2 cellular contexts compared by ENCODE assay signal in genomic region chr19:55441319-55441691, GRCh38.
TF ChIP-seq lines count a peak whose summit lies in the region.

No MANE protein-coding gene starts in this region.

TF ChIP-seq in HCT116, 20 proteins besides CTCF, POLR2A, EP300 and RAD21 (continued from another document):
- TF ChIP-seq, protein P1, sequence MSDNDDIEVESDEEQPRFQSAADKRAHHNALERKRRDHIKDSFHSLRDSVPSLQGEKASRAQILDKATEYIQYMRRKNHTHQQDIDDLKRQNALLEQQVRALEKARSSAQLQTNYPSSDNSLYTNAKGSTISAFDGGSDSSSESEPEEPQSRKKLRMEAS (IDR thresholded peaks at IDR 0.05) = no peak
- no peak for TF ChIP-seq ELF1 (IDR thresholded peaks at IDR 0.05; ENCODE audit: borderline replicate concordance, low read depth)
- no peak for TF ChIP-seq SP1 (IDR thresholded peaks at IDR 0.05; ENCODE audit: low read depth)
- TF ChIP-seq SIN3A (IDR thresholded peaks at IDR 0.05; ENCODE audit: low read depth) = no peak
- no peak for TF ChIP-seq EGR1 (IDR thresholded peaks at IDR 0.05; ENCODE audit: low read depth)
- no peak for TF ChIP-seq CEBPB (IDR thresholded peaks at IDR 0.05; ENCODE audit: low read depth)
- TF ChIP-seq, protein P2, sequence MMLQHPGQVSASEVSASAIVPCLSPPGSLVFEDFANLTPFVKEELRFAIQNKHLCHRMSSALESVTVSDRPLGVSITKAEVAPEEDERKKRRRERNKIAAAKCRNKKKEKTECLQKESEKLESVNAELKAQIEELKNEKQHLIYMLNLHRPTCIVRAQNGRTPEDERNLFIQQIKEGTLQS (IDR thresholded peaks at IDR 0.05) = no peak
- no peak for TF ChIP-seq CBX3 (IDR thresholded peaks at IDR 0.05; ENCODE audit: low read depth)
- TF ChIP-seq POLR2AphosphoS5 (IDR thresholded peaks at IDR 0.05; ENCODE audit: low read depth, low read length) = no peak
- TF ChIP-seq FOSL1 (IDR thresholded peaks at IDR 0.05; ENCODE audit: low read depth) = no peak

TF ChIP-seq in WTC11, 78 proteins besides CTCF, POLR2A, EP300 and RAD21 (continued from another document):
- TF ChIP-seq, protein P3, sequence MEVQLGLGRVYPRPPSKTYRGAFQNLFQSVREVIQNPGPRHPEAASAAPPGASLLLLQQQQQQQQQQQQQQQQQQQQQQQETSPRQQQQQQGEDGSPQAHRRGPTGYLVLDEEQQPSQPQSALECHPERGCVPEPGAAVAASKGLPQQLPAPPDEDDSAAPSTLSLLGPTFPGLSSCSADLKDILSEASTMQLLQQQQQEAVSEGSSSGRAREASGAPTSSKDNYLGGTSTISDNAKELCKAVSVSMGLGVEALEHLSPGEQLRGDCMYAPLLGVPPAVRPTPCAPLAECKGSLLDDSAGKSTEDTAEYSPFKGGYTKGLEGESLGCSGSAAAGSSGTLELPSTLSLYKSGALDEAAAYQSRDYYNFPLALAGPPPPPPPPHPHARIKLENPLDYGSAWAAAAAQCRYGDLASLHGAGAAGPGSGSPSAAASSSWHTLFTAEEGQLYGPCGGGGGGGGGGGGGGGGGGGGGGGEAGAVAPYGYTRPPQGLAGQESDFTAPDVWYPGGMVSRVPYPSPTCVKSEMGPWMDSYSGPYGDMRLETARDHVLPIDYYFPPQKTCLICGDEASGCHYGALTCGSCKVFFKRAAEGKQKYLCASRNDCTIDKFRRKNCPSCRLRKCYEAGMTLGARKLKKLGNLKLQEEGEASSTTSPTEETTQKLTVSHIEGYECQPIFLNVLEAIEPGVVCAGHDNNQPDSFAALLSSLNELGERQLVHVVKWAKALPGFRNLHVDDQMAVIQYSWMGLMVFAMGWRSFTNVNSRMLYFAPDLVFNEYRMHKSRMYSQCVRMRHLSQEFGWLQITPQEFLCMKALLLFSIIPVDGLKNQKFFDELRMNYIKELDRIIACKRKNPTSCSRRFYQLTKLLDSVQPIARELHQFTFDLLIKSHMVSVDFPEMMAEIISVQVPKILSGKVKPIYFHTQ (CRISPR knock-in tag; IDR thresholded peaks at IDR 0.05) = no peak
- TF ChIP-seq RORB (CRISPR knock-in tag; IDR thresholded peaks at IDR 0.05) = no peak
- no peak for TF ChIP-seq FOXK1 (CRISPR knock-in tag; IDR thresholded peaks at IDR 0.05)
- no peak for TF ChIP-seq SOX15 (CRISPR knock-in tag; IDR thresholded peaks at IDR 0.05)
- TF ChIP-seq, protein P4, sequence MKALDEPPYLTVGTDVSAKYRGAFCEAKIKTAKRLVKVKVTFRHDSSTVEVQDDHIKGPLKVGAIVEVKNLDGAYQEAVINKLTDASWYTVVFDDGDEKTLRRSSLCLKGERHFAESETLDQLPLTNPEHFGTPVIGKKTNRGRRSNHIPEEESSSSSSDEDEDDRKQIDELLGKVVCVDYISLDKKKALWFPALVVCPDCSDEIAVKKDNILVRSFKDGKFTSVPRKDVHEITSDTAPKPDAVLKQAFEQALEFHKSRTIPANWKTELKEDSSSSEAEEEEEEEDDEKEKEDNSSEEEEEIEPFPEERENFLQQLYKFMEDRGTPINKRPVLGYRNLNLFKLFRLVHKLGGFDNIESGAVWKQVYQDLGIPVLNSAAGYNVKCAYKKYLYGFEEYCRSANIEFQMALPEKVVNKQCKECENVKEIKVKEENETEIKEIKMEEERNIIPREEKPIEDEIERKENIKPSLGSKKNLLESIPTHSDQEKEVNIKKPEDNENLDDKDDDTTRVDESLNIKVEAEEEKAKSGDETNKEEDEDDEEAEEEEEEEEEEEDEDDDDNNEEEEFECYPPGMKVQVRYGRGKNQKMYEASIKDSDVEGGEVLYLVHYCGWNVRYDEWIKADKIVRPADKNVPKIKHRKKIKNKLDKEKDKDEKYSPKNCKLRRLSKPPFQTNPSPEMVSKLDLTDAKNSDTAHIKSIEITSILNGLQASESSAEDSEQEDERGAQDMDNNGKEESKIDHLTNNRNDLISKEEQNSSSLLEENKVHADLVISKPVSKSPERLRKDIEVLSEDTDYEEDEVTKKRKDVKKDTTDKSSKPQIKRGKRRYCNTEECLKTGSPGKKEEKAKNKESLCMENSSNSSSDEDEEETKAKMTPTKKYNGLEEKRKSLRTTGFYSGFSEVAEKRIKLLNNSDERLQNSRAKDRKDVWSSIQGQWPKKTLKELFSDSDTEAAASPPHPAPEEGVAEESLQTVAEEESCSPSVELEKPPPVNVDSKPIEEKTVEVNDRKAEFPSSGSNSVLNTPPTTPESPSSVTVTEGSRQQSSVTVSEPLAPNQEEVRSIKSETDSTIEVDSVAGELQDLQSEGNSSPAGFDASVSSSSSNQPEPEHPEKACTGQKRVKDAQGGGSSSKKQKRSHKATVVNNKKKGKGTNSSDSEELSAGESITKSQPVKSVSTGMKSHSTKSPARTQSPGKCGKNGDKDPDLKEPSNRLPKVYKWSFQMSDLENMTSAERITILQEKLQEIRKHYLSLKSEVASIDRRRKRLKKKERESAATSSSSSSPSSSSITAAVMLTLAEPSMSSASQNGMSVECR (CRISPR knock-in tag; IDR thresholded peaks at IDR 0.05; ENCODE audit: borderline replicate concordance) = no peak
- no peak for TF ChIP-seq JUN (CRISPR knock-in tag; IDR thresholded peaks at IDR 0.05)
- no peak for TF ChIP-seq ZNF671 (CRISPR knock-in tag; IDR thresholded peaks at IDR 0.05)
- TF ChIP-seq SMAD3 (CRISPR knock-in tag; IDR thresholded peaks at IDR 0.05; ENCODE audit: borderline replicate concordance) = no peak
- TF ChIP-seq ZNF423 (CRISPR knock-in tag; IDR thresholded peaks at IDR 0.05) = no peak
- TF ChIP-seq ETV6 (CRISPR knock-in tag; IDR thresholded peaks at IDR 0.05) = no peak
- TF ChIP-seq, protein P5, sequence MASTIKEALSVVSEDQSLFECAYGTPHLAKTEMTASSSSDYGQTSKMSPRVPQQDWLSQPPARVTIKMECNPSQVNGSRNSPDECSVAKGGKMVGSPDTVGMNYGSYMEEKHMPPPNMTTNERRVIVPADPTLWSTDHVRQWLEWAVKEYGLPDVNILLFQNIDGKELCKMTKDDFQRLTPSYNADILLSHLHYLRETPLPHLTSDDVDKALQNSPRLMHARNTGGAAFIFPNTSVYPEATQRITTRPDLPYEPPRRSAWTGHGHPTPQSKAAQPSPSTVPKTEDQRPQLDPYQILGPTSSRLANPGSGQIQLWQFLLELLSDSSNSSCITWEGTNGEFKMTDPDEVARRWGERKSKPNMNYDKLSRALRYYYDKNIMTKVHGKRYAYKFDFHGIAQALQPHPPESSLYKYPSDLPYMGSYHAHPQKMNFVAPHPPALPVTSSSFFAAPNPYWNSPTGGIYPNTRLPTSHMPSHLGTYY (CRISPR knock-in tag; IDR thresholded peaks at IDR 0.05) = no peak
